Comparison of ENCODE assay signal across 1 cellular context in the genomic region with DNA sequence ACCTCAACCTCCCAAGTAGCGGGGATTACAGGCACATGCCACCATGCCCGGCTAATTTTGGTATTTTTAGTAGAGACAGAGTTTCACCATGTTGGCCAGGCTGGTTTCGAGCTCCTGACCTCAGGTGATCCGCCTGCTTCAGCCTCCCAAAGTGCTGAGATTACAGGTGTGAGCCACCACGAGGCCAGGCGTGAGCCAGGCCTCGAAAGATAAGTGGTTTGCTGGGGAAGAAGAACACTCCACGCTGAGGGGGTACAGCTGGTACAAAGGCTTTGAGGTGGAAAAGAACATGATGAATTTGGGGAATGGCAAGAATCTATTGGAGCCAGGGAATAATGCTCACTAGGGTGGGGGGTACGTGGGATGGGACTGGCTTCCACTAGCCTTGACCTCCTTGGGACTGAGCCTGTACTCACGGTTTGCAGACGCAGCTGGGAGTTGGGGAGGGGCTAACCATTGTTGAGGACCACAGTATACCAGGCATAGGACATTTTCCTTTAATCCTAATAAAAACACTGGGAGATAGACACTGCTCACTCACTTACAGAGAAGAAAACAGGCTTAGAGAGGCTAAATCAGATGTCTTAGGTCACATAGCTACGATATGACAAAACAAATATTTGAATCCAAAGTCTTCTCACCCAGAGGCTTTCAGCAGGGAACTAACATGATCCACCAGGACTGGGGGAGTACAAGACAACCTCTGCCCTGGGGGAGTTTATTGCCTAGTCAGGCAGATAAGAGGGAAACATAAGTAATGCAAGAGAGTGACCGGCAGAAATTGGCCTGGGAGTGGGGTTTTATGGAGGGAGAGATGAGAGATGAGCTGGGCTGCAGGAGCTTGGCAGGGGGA.
A peak's percentile ranks its signal among the peaks of the same experiment; 100 is the strongest.
TF ChIP-seq lines count a peak whose summit lies in the region.

No MANE protein-coding gene starts in this region.

TF ChIP-seq in HepG2, 621 proteins besides CTCF, POLR2A, EP300 and RAD21 (continued from another document and continues in another):
- TF ChIP-seq, protein P1, sequence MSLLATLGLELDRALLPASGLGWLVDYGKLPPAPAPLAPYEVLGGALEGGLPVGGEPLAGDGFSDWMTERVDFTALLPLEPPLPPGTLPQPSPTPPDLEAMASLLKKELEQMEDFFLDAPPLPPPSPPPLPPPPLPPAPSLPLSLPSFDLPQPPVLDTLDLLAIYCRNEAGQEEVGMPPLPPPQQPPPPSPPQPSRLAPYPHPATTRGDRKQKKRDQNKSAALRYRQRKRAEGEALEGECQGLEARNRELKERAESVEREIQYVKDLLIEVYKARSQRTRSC (CRISPR knock-in tag; IDR thresholded peaks at IDR 0.05; ENCODE audit: low read depth), result no peak
- TF ChIP-seq, protein P2, sequence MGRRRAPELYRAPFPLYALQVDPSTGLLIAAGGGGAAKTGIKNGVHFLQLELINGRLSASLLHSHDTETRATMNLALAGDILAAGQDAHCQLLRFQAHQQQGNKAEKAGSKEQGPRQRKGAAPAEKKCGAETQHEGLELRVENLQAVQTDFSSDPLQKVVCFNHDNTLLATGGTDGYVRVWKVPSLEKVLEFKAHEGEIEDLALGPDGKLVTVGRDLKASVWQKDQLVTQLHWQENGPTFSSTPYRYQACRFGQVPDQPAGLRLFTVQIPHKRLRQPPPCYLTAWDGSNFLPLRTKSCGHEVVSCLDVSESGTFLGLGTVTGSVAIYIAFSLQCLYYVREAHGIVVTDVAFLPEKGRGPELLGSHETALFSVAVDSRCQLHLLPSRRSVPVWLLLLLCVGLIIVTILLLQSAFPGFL (CRISPR knock-in tag; IDR thresholded peaks at IDR 0.05), result no peak
- TF ChIP-seq TGIF2 (CRISPR knock-in tag; IDR thresholded peaks at IDR 0.05) (peak; percentile 57; the same call in 1 of the 2 replicates), ETV6 (CRISPR knock-in tag; conservative IDR thresholded peaks at IDR 0.05) (no peak), ZNF292 (CRISPR knock-in tag; IDR thresholded peaks at IDR 0.05; ENCODE audit: borderline replicate concordance, low read depth) (peak; percentile 57; the same call in 1 of the 2 replicates), ZFP82 (CRISPR knock-in tag; IDR thresholded peaks at IDR 0.05; ENCODE audit: borderline replicate concordance) (no peak), KLF12 (CRISPR knock-in tag; IDR thresholded peaks at IDR 0.05; ENCODE audit: borderline replicate concordance) (0 out of 2 replicates have a peak, but pooled peaks have one; percentile 16), PRMT3 (CRISPR knock-in tag; IDR thresholded peaks at IDR 0.05; ENCODE audit: borderline replicate concordance, low read depth) (no peak), NR2F2 (IDR thresholded peaks at IDR 0.05; ENCODE audit: borderline replicate concordance, low read depth) (peak; percentile 93), ZNF891 (CRISPR knock-in tag; IDR thresholded peaks at IDR 0.05) (no peak), SPEN (CRISPR knock-in tag; IDR thresholded peaks at IDR 0.05; ENCODE audit: low read depth) (0 out of 2 replicates have a peak, but pooled peaks have one; percentile 16), ZNF781 (CRISPR knock-in tag; IDR thresholded peaks at IDR 0.05; ENCODE audit: borderline replicate concordance, not compliant biosample characterization) (no peak), ZNF446 (CRISPR knock-in tag; IDR thresholded peaks at IDR 0.05) (no peak), NR2C2 (CRISPR knock-in tag; IDR thresholded peaks at IDR 0.05; ENCODE audit: borderline replicate concordance) (peak; percentile 41; the same call in 1 of the 2 replicates), ZNF354B (CRISPR knock-in tag; IDR thresholded peaks at IDR 0.05) (no peak), SMARCE1 (IDR thresholded peaks at IDR 0.05; ENCODE audit: borderline replicate concordance) (no peak), ZFAT (CRISPR knock-in tag; conservative IDR thresholded peaks at IDR 0.05) (no peak), ZNF33A (CRISPR knock-in tag; IDR thresholded peaks at IDR 0.05; ENCODE audit: borderline replicate concordance) (no peak), MTF2 (CRISPR knock-in tag; IDR thresholded peaks at IDR 0.05; ENCODE audit: borderline replicate concordance) (no peak), RELA (CRISPR knock-in tag; IDR thresholded peaks at IDR 0.05) (no peak), ZFP37 (CRISPR knock-in tag; IDR thresholded peaks at IDR 0.05; ENCODE audit: borderline replicate concordance) (no peak), NFYC (CRISPR knock-in tag; IDR thresholded peaks at IDR 0.05) (no peak), SETDB1 (CRISPR knock-in tag; IDR thresholded peaks at IDR 0.05; ENCODE audit: borderline replicate concordance) (no peak), ZNF644 (CRISPR knock-in tag; IDR thresholded peaks at IDR 0.05; ENCODE audit: low read depth) (peak; percentile 36; the same call in 1 of the 2 replicates), RFXANK (CRISPR knock-in tag; IDR thresholded peaks at IDR 0.05) (no peak), ZNF335 (CRISPR knock-in tag; IDR thresholded peaks at IDR 0.05) (no peak), ZNF629 (CRISPR knock-in tag; conservative IDR thresholded peaks at IDR 0.05) (0 out of 2 replicates have a peak, but pooled peaks have one; percentile 23), HOXD1 (CRISPR knock-in tag; IDR thresholded peaks at IDR 0.05) (no peak; the same call in 1 of the 2 replicates), ZNF256 (CRISPR knock-in tag; conservative IDR thresholded peaks at IDR 0.05) (no peak)
- TF ChIP-seq, protein P3, sequence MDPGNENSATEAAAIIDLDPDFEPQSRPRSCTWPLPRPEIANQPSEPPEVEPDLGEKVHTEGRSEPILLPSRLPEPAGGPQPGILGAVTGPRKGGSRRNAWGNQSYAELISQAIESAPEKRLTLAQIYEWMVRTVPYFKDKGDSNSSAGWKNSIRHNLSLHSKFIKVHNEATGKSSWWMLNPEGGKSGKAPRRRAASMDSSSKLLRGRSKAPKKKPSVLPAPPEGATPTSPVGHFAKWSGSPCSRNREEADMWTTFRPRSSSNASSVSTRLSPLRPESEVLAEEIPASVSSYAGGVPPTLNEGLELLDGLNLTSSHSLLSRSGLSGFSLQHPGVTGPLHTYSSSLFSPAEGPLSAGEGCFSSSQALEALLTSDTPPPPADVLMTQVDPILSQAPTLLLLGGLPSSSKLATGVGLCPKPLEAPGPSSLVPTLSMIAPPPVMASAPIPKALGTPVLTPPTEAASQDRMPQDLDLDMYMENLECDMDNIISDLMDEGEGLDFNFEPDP (CRISPR knock-in tag; conservative IDR thresholded peaks at IDR 0.05), result no peak
- TF ChIP-seq, protein P4, sequence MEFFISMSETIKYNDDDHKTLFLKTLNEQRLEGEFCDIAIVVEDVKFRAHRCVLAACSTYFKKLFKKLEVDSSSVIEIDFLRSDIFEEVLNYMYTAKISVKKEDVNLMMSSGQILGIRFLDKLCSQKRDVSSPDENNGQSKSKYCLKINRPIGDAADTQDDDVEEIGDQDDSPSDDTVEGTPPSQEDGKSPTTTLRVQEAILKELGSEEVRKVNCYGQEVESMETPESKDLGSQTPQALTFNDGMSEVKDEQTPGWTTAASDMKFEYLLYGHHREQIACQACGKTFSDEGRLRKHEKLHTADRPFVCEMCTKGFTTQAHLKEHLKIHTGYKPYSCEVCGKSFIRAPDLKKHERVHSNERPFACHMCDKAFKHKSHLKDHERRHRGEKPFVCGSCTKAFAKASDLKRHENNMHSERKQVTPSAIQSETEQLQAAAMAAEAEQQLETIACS (CRISPR knock-in tag; IDR thresholded peaks at IDR 0.05), result no peak
- TF ChIP-seq, protein P5, sequence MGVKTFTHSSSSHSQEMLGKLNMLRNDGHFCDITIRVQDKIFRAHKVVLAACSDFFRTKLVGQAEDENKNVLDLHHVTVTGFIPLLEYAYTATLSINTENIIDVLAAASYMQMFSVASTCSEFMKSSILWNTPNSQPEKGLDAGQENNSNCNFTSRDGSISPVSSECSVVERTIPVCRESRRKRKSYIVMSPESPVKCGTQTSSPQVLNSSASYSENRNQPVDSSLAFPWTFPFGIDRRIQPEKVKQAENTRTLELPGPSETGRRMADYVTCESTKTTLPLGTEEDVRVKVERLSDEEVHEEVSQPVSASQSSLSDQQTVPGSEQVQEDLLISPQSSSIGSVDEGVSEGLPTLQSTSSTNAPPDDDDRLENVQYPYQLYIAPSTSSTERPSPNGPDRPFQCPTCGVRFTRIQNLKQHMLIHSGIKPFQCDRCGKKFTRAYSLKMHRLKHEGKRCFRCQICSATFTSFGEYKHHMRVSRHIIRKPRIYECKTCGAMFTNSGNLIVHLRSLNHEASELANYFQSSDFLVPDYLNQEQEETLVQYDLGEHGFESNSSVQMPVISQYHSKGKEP (CRISPR knock-in tag; IDR thresholded peaks at IDR 0.05), result no peak
- TF ChIP-seq, protein P6, sequence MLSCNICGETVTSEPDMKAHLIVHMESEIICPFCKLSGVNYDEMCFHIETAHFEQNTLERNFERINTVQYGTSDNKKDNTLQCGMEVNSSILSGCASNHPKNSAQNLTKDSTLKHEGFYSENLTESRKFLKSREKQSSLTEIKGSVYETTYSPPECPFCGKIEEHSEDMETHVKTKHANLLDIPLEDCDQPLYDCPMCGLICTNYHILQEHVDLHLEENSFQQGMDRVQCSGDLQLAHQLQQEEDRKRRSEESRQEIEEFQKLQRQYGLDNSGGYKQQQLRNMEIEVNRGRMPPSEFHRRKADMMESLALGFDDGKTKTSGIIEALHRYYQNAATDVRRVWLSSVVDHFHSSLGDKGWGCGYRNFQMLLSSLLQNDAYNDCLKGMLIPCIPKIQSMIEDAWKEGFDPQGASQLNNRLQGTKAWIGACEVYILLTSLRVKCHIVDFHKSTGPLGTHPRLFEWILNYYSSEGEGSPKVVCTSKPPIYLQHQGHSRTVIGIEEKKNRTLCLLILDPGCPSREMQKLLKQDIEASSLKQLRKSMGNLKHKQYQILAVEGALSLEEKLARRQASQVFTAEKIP (CRISPR knock-in tag; IDR thresholded peaks at IDR 0.05; ENCODE audit: borderline replicate concordance), result no peak
- TF ChIP-seq, protein P7, sequence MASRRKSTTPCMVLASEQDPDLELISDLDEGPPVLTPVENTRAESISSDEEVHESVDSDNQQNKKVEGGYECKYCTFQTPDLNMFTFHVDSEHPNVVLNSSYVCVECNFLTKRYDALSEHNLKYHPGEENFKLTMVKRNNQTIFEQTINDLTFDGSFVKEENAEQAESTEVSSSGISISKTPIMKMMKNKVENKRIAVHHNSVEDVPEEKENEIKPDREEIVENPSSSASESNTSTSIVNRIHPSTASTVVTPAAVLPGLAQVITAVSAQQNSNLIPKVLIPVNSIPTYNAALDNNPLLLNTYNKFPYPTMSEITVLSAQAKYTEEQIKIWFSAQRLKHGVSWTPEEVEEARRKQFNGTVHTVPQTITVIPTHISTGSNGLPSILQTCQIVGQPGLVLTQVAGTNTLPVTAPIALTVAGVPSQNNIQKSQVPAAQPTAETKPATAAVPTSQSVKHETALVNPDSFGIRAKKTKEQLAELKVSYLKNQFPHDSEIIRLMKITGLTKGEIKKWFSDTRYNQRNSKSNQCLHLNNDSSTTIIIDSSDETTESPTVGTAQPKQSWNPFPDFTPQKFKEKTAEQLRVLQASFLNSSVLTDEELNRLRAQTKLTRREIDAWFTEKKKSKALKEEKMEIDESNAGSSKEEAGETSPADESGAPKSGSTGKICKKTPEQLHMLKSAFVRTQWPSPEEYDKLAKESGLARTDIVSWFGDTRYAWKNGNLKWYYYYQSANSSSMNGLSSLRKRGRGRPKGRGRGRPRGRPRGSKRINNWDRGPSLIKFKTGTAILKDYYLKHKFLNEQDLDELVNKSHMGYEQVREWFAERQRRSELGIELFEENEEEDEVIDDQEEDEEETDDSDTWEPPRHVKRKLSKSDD (CRISPR knock-in tag; IDR thresholded peaks at IDR 0.05; ENCODE audit: low read depth), result no peak
- TF ChIP-seq, protein P8, sequence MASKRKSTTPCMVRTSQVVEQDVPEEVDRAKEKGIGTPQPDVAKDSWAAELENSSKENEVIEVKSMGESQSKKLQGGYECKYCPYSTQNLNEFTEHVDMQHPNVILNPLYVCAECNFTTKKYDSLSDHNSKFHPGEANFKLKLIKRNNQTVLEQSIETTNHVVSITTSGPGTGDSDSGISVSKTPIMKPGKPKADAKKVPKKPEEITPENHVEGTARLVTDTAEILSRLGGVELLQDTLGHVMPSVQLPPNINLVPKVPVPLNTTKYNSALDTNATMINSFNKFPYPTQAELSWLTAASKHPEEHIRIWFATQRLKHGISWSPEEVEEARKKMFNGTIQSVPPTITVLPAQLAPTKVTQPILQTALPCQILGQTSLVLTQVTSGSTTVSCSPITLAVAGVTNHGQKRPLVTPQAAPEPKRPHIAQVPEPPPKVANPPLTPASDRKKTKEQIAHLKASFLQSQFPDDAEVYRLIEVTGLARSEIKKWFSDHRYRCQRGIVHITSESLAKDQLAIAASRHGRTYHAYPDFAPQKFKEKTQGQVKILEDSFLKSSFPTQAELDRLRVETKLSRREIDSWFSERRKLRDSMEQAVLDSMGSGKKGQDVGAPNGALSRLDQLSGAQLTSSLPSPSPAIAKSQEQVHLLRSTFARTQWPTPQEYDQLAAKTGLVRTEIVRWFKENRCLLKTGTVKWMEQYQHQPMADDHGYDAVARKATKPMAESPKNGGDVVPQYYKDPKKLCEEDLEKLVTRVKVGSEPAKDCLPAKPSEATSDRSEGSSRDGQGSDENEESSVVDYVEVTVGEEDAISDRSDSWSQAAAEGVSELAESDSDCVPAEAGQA (IDR thresholded peaks at IDR 0.05; ENCODE audit: low read depth), result no peak
- TF ChIP-seq, protein P8 (CRISPR knock-in tag; IDR thresholded peaks at IDR 0.05; ENCODE audit: borderline replicate concordance), result 0 out of 2 replicates have a peak, but pooled peaks have one; percentile 30
- TF ChIP-seq, protein P9, sequence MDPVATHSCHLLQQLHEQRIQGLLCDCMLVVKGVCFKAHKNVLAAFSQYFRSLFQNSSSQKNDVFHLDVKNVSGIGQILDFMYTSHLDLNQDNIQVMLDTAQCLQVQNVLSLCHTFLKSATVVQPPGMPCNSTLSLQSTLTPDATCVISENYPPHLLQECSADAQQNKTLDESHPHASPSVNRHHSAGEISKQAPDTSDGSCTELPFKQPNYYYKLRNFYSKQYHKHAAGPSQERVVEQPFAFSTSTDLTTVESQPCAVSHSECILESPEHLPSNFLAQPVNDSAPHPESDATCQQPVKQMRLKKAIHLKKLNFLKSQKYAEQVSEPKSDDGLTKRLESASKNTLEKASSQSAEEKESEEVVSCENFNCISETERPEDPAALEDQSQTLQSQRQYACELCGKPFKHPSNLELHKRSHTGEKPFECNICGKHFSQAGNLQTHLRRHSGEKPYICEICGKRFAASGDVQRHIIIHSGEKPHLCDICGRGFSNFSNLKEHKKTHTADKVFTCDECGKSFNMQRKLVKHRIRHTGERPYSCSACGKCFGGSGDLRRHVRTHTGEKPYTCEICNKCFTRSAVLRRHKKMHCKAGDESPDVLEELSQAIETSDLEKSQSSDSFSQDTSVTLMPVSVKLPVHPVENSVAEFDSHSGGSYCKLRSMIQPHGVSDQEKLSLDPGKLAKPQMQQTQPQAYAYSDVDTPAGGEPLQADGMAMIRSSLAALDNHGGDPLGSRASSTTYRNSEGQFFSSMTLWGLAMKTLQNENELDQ (CRISPR knock-in tag; IDR thresholded peaks at IDR 0.05; ENCODE audit: borderline replicate concordance), result no peak
